Comparison of ENCODE assay signal across 9 cellular contexts in the genomic region with DNA sequence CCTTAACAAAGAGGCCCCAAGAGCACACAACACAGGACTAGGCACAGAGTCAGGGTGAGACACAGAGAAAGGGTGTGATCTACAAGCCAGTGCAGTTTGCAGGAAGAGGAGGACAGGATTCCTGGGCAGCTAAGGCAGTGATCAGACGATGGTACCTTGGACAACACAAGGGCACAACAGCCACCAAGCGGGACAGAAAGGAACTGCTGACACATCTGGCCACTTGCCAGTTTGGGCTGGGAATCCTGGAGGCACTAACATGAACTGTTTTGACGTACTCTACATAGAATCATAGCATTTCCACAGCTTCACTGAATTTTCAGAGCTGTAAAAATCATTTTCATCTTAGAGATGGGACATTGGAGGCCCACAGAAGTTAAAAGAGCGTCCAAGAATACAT.
DNase-seq lines count a peak whose midpoint lies in the region; ATAC-seq and TF ChIP-seq lines count a peak whose summit lies in the region.
"Had no signal": no experiment of that assay in that cellular context is flagged by ENCODE, and none has a peak within 500 bp of the region (broad histone marks: within the 10 kb centered on the region; RNA-seq: fewer than 3 reads in every experiment).

No MANE protein-coding gene starts in this region.

- WGBS in liver: 37% methylated on average over 4 of the region's 4 CpGs

- no peak for DNase-seq in GM10248 (ENCODE audit: extremely low spot score)
- DNase-seq in HUDEP-2 (lab: John Stamatoyannopoulos, UW; ENCODE audit: unreplicated experiment in 76 of 76): peak in 51 of 76 experiments; percentile 0 to 73 (median 17)
- DNase-seq in amniotic epithelial cell (ENCODE audit: low read depth): peak; percentile 4
- no peak for DNase-seq in activated naive CD4-positive, alpha-beta T cell treated with Interleukin-2 at 50 U/mL for 16 hours
- no peak for DNase-seq in NCI-H226

- ATAC-seq in HG02678 (IDR thresholded peaks at IDR 0.05; ENCODE audit: unreplicated experiment): no peak
- no peak for ATAC-seq in GM21423 (IDR thresholded peaks at IDR 0.05; ENCODE audit: unreplicated experiment)

- no peak overlapping the region for H3K9ac ChIP-seq in liver (ENCODE audit: low read depth in 1 of 2, low read length in 2 of 2)

- CTCF ChIA-PET in GM10248 (lab: Yijun Ruan, JAX): interaction anchor here (0.9 kb wide), 1 partner anchor 78 kb away, joined by 3 read pairs; no protein-coding TSS in a partner anchor

- no peaks in the 10 kb centered on the region for H3K36me3 ChIP-seq in liver (ENCODE audit: control insufficient read depth in 4 of 4, insufficient read depth in 3 of 4, low read depth in 1 of 4, low read length in 3 of 4)

- POLR2A ChIA-PET in GM10248 (lab: Yijun Ruan, JAX): no interaction called here

- no peak overlapping the region for H3K27ac ChIP-seq in liver (ENCODE audit: low read depth in 1 of 2, low read length in 2 of 2)
- H3K27ac ChIP-seq: SK-N-MC had no signal

- no peaks in the 10 kb centered on the region for H3K9me3 ChIP-seq in liver (ENCODE audit: control insufficient read depth in 4 of 4, low read length in 3 of 4)

- H3K4me3 ChIP-seq in liver (ENCODE audit: low read depth in 1 of 3, low read length in 3 of 3): no peak overlapping the region
- H3K4me3 ChIP-seq: SK-N-MC had no signal

- H3K27me3 ChIP-seq in liver (ENCODE audit: control insufficient read depth in 4 of 4, insufficient read depth in 4 of 4, low read length in 3 of 4): peaks cover 0 to 5% (median 1%) of the 10 kb centered on the region in 4 donors

- H3K4me1 ChIP-seq in liver (ENCODE audit: control insufficient read depth in 4 of 4, insufficient read depth in 4 of 4, low read length in 3 of 4): no peaks in the 10 kb centered on the region

- peak; percentile 26 for TF ChIP-seq CTCF in GM10248 (IDR thresholded peaks at IDR 0.05; ENCODE audit: control extremely low read depth, extremely low read depth, low read depth, missing control alignments)
- TF ChIP-seq CTCF in liver (IDR thresholded peaks at IDR 0.05; ENCODE audit: low read depth, low read length, missing input control): peak; percentile 55

- TF ChIP-seq RAD21 in liver (IDR thresholded peaks at IDR 0.05): peak; percentile 54 to 55

TF ChIP-seq in liver, 16 proteins besides CTCF, POLR2A, EP300 and RAD21:
- TF ChIP-seq FOXA1 (IDR thresholded peaks at IDR 0.05): no peak
- TF ChIP-seq FOXA2 (IDR thresholded peaks at IDR 0.05): no peak
- no peak for TF ChIP-seq TAF1 (conservative IDR thresholded peaks at IDR 0.05)
- no peak for TF ChIP-seq HNF4A (conservative IDR thresholded peaks at IDR 0.05)
- TF ChIP-seq NR2F2 (IDR thresholded peaks at IDR 0.05): no peak
- no peak for TF ChIP-seq YY1 (IDR thresholded peaks at IDR 0.05)
- TF ChIP-seq, protein P1, sequence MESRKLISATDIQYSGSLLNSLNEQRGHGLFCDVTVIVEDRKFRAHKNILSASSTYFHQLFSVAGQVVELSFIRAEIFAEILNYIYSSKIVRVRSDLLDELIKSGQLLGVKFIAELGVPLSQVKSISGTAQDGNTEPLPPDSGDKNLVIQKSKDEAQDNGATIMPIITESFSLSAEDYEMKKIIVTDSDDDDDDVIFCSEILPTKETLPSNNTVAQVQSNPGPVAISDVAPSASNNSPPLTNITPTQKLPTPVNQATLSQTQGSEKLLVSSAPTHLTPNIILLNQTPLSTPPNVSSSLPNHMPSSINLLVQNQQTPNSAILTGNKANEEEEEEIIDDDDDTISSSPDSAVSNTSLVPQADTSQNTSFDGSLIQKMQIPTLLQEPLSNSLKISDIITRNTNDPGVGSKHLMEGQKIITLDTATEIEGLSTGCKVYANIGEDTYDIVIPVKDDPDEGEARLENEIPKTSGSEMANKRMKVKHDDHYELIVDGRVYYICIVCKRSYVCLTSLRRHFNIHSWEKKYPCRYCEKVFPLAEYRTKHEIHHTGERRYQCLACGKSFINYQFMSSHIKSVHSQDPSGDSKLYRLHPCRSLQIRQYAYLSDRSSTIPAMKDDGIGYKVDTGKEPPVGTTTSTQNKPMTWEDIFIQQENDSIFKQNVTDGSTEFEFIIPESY (IDR thresholded peaks at IDR 0.05): no peak
- TF ChIP-seq, protein P2, sequence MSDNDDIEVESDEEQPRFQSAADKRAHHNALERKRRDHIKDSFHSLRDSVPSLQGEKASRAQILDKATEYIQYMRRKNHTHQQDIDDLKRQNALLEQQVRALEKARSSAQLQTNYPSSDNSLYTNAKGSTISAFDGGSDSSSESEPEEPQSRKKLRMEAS (IDR thresholded peaks at IDR 0.05): no peak
- no peak for TF ChIP-seq GABPA (IDR thresholded peaks at IDR 0.05 in 1 of 2, conservative IDR thresholded peaks at IDR 0.05 in 1 of 2)
- TF ChIP-seq JUND (IDR thresholded peaks at IDR 0.05): no peak
- TF ChIP-seq, protein P3, sequence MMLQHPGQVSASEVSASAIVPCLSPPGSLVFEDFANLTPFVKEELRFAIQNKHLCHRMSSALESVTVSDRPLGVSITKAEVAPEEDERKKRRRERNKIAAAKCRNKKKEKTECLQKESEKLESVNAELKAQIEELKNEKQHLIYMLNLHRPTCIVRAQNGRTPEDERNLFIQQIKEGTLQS (IDR thresholded peaks at IDR 0.05): no peak
- no peak for TF ChIP-seq HNF4G (IDR thresholded peaks at IDR 0.05)
- TF ChIP-seq, protein P4, sequence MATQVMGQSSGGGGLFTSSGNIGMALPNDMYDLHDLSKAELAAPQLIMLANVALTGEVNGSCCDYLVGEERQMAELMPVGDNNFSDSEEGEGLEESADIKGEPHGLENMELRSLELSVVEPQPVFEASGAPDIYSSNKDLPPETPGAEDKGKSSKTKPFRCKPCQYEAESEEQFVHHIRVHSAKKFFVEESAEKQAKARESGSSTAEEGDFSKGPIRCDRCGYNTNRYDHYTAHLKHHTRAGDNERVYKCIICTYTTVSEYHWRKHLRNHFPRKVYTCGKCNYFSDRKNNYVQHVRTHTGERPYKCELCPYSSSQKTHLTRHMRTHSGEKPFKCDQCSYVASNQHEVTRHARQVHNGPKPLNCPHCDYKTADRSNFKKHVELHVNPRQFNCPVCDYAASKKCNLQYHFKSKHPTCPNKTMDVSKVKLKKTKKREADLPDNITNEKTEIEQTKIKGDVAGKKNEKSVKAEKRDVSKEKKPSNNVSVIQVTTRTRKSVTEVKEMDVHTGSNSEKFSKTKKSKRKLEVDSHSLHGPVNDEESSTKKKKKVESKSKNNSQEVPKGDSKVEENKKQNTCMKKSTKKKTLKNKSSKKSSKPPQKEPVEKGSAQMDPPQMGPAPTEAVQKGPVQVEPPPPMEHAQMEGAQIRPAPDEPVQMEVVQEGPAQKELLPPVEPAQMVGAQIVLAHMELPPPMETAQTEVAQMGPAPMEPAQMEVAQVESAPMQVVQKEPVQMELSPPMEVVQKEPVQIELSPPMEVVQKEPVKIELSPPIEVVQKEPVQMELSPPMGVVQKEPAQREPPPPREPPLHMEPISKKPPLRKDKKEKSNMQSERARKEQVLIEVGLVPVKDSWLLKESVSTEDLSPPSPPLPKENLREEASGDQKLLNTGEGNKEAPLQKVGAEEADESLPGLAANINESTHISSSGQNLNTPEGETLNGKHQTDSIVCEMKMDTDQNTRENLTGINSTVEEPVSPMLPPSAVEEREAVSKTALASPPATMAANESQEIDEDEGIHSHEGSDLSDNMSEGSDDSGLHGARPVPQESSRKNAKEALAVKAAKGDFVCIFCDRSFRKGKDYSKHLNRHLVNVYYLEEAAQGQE (IDR thresholded peaks at IDR 0.05): no peak
- no peak for TF ChIP-seq RXRA (IDR thresholded peaks at IDR 0.05)
- TF ChIP-seq SP1 (IDR thresholded peaks at IDR 0.05): no peak

Comparison
In these comparisons a context has a peak if more than half of its experiments do, and no peak if none do; other contexts are left out.
1. DNase-seq: peak in HUDEP-2 (51 of 76) and amniotic epithelial cell (single experiment); none in GM10248 (single experiment), activated naive CD4-positive, alpha-beta T cell treated with Interleukin-2 at 50 U/mL for 16 hours (single experiment) and NCI-H226 (single experiment).